ENCODE assay signal across 21 cellular contexts in the genomic region with DNA sequence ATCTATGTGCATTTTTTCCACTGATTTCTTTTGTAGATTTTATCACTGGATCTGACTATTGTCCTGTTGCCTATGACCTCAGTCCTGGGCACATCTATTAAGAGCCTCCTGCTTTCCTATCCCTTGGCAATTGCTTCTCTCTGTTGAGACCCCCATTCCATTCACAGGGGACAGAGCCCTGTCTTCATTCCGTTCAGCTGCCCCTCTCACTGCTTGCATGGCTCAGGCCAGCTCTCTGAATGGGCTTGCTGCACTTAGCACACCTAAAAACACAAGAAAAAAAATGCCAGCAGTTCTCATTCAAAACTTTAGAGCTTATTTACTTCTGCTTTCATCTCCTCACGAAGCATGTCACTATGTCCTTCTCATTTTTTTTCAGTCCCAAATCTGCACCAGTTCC.
"Had no signal": no experiment of that assay in that cellular context is flagged by ENCODE, and none has a peak within 500 bp of the region (broad histone marks: within the 10 kb centered on the region; RNA-seq: fewer than 3 reads in every experiment).

No MANE protein-coding gene starts in this region.

- H3K27me3 ChIP-seq: dorsolateral prefrontal cortex, heart right ventricle, spleen, stomach, thyroid gland had no signal

- DNase-seq: cortex of kidney; dorsolateral prefrontal cortex; effector CD8-positive, alpha-beta T cell; heart right ventricle; hypothalamus; islet precursor cell; mammary epithelial cell; posterior cingulate gyrus; spleen; stimulated activated CD4-positive, alpha-beta T cell treated with anti-CD3 and anti-CD28 coated beads, Interleukin-15, amount 100 ng/mL, for 24 hours; stimulated activated CD4-positive, alpha-beta T cell treated with anti-CD3 and anti-CD28 coated beads, Interleukin-2, amount 100 ng/mL, for 24 hours; stimulated activated CD4-positive, alpha-beta T cell treated with anti-CD3 and anti-CD28 coated beads, Interleukin-4, amount 100 ng/mL, for 4 hours; stimulated activated naive CD4-positive, alpha-beta T cell; stomach; thyroid gland had no signal

- ATAC-seq: esophagus mucosa; heart right ventricle; left lobe of liver; natural killer cell treated with Interleukin-12 subunit alpha and Interleukin-12 subunit beta and Interleukin-15 and Interleukin-18, amount 100 ng/mL, for 72 hours; sciatic nerve had no signal

- H3K36me3 Mint-ChIP-seq: mesothelial cell of epicardium, type B pancreatic cell had no signal

- H3K27ac Mint-ChIP-seq: mesothelial cell of epicardium; natural killer cell treated with Interleukin-12 subunit alpha and Interleukin-12 subunit beta and Interleukin-15 and Interleukin-18, amount 100 ng/mL, for 72 hours; type B pancreatic cell had no signal

- H3K4me3 ChIP-seq: heart right ventricle, spleen, stomach, thyroid gland had no signal

- H3K27ac ChIP-seq: heart right ventricle, spleen, stomach, thyroid gland had no signal

- H3K4me1 Mint-ChIP-seq: mesothelial cell of epicardium had no signal

- H3K9me3 ChIP-seq: thyroid gland had no signal

- H3K4me3 Mint-ChIP-seq: mesothelial cell of epicardium; natural killer cell treated with Interleukin-12 subunit alpha and Interleukin-12 subunit beta and Interleukin-15 and Interleukin-18, amount 100 ng/mL, for 72 hours; type B pancreatic cell had no signal

- H3K27me3 Mint-ChIP-seq: natural killer cell treated with Interleukin-12 subunit alpha and Interleukin-12 subunit beta and Interleukin-15 and Interleukin-18, amount 100 ng/mL, for 72 hours; type B pancreatic cell had no signal

- H3K4me1 ChIP-seq: spleen, stomach, thyroid gland had no signal

- H3K9me3 Mint-ChIP-seq: type B pancreatic cell had no signal

- H3K36me3 ChIP-seq: heart right ventricle, spleen, stomach, thyroid gland had no signal
